In the genomic region with DNA sequence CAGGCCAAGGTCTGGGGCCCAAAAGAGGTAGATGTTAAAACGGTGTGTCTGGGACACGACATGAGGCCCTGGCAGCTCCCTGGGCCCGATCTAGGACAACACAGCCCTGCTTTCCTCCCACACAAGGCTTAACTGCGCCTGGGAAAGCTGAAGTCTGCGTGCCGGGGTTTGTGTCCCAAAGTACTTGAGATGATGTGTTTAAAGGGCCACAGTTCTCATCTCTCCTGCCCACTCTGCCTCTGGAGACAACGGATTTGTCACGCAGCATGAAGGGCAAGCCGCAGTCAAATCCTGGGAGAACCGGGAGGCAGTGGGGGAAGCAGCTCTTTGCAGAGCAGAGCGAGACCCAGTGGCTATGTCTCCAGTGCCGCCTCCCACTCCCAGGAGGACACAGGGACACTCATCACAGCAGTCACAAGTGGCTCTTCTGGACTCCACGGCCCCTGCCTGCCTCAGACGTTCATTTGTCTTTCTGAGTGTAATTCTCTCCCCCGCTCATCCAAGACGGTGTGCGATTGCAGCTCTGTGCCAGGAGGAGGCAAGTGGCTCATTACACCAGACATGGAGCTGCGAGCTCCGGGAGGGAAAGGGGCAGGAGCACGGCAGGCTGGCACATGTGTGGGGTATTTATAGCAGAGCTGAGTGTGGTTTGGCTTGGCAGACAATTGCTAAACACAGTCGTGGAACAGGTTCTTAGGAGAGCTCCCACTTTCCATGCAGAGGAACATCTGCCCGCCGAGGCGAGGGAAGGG, we compare ENCODE assay signal across 9 cellular contexts. TPM values are rescaled to one million over a fixed set of nuclear protein-coding genes. Genes with fewer than 3 reads are reported as not detected.
DNase-seq lines count a peak whose midpoint lies in the region; ATAC-seq and TF ChIP-seq lines count a peak whose summit lies in the region.
"Had no signal": no experiment of that assay in that cellular context is flagged by ENCODE, and none has a peak within 500 bp of the region (broad histone marks: within the 10 kb centered on the region; RNA-seq: fewer than 3 reads in every experiment).

No MANE protein-coding gene starts in this region.

- TF ChIP-seq POLR2A in esophagus muscularis mucosa (IDR thresholded peaks at IDR 0.05; ENCODE audit: low read depth) = no peak

- peaks cover 15% of the 10 kb centered on the region for H3K4me1 Mint-ChIP-seq in activated CD4-positive, alpha-beta memory T cell treated with anti-CD3 and anti-CD28 coated beads, Interleukin-2, amount 10 ng/mL, durations not matched to agents 7 days and 5 days

- intact Hi-C loops in esophagus muscularis mucosa (cut with DNase I) = no loop called here

- H3K4me3 Mint-ChIP-seq in activated CD4-positive, alpha-beta memory T cell treated with anti-CD3 and anti-CD28 coated beads, Interleukin-2, amount 10 ng/mL, durations not matched to agents 7 days and 5 days = no peak overlapping the region

- no peaks in the 10 kb centered on the region for H3K27me3 ChIP-seq in esophagus muscularis mucosa

- H3K27me3 Mint-ChIP-seq in activated CD4-positive, alpha-beta memory T cell treated with anti-CD3 and anti-CD28 coated beads, Interleukin-2, amount 10 ng/mL, durations not matched to agents 7 days and 5 days = peaks cover 13% of the 10 kb centered on the region

- ATAC-seq in GM18907 (IDR thresholded peaks at IDR 0.05; ENCODE audit: unreplicated experiment) = no peak

- H3K36me3 Mint-ChIP-seq in activated CD4-positive, alpha-beta memory T cell treated with anti-CD3 and anti-CD28 coated beads, Interleukin-2, amount 10 ng/mL, durations not matched to agents 7 days and 5 days (ENCODE audit: low read depth) = no peaks in the 10 kb centered on the region

- H3K36me3 ChIP-seq in esophagus muscularis mucosa = no peaks in the 10 kb centered on the region
- H3K36me3 ChIP-seq: SJSA1 had no signal

- peak overlapping the region; percentile 24 to 48 (median 36) for H3K4me3 ChIP-seq in esophagus muscularis mucosa
- H3K4me3 ChIP-seq: SJSA1 had no signal

- H3K9me3 Mint-ChIP-seq in activated CD4-positive, alpha-beta memory T cell treated with anti-CD3 and anti-CD28 coated beads, Interleukin-2, amount 10 ng/mL, durations not matched to agents 7 days and 5 days = no peaks in the 10 kb centered on the region

- TF ChIP-seq EP300 in esophagus muscularis mucosa (IDR thresholded peaks at IDR 0.05) = no peak

- H3K27ac Mint-ChIP-seq in activated CD4-positive, alpha-beta memory T cell treated with anti-CD3 and anti-CD28 coated beads, Interleukin-2, amount 10 ng/mL, durations not matched to agents 7 days and 5 days = no peak overlapping the region

- POLR2A ChIA-PET in activated CD4-positive, alpha-beta memory T cell treated with anti-CD3 and anti-CD28 coated beads, Interleukin-2, amount 10 ng/mL, durations not matched to agents 7 days and 5 days (lab: Charles Lee) = no interaction called here

- peaks cover 15 to 34% (median 29%) of the 10 kb centered on the region in 4 donors for H3K4me1 ChIP-seq in esophagus muscularis mucosa
- H3K4me1 ChIP-seq: SJSA1 had no signal

- no peaks in the 10 kb centered on the region for H3K9me3 ChIP-seq in esophagus muscularis mucosa
- H3K9me3 ChIP-seq: SJSA1 had no signal

- H3K27ac ChIP-seq in esophagus muscularis mucosa (replicated peaks in 1 of 4) = peak overlapping the region; percentile 75 to 83 (median 76)
- H3K27ac ChIP-seq: SJSA1 had no signal

- CTCF ChIA-PET in activated CD4-positive, alpha-beta memory T cell treated with anti-CD3 and anti-CD28 coated beads, Interleukin-2, amount 10 ng/mL, durations not matched to agents 7 days and 5 days (lab: Charles Lee) = no interaction called here

- peak; percentile 78 for DNase-seq in DMS 273 treated with DMSO at 0.1 percent for 48 hours (lab: John Stamatoyannopoulos, UW)
- DNase-seq in NCI-H446 treated with DMSO at 0.1 percent for 48 hours (lab: John Stamatoyannopoulos, UW) = peak; percentile 59
- DNase-seq in esophagus muscularis mucosa (ENCODE audit: extremely low spot score) = no peak
- DNase-seq in pons (ENCODE audit: low spot score) = peak; percentile 82
- no peak for DNase-seq in activated CD4-positive, alpha-beta memory T cell treated with anti-CD3 and anti-CD28 coated beads, Interleukin-2, amount 10 ng/mL, durations not matched to agents 7 days and 5 days
- no peak for DNase-seq in effector CD8-positive, alpha-beta T cell (lab: John Stamatoyannopoulos, UW)
- no peak for DNase-seq in germinal center (ENCODE audit: low spot score)

- peak in 2 of 3 experiments; percentile 16 to 50 for TF ChIP-seq CTCF in esophagus muscularis mucosa (IDR thresholded peaks at IDR 0.05)

- 38% methylated on average over 23 of the region's 24 CpGs for WGBS in esophagus muscularis mucosa

RNA-seq across cellular contexts. Expression of a gene that starts 57.7 kb away (rescaled TPM):
- total RNA-seq in esophagus muscularis mucosa = 10 to 100 TPM; 54.4 to 82.7 (median 75.4) TPM
- 10 to 100 TPM; 22.2 to 22.5 TPM for total RNA-seq in activated CD4-positive, alpha-beta memory T cell treated with anti-CD3 and anti-CD28 coated beads, Interleukin-2, amount 10 ng/mL, durations not matched to agents 7 days and 5 days

RNA-seq across cellular contexts. Expression of a gene that starts 58.8 kb away (rescaled TPM):
- total RNA-seq in esophagus muscularis mucosa = 1 to 10 TPM in 1 of 4 donors, under 1 TPM in 1, not detected in 2; 0.83 to 3.5 TPM
- under 1 TPM; 0.48 to 0.65 TPM for total RNA-seq in activated CD4-positive, alpha-beta memory T cell treated with anti-CD3 and anti-CD28 coated beads, Interleukin-2, amount 10 ng/mL, durations not matched to agents 7 days and 5 days
- total RNA-seq: SJSA1 had no signal

Comparison
In these comparisons a context has a peak if more than half of its experiments do, and no peak if none do; other contexts are left out.
1. DNase-seq: peak in DMS 273 treated with DMSO at 0.1 percent for 48 hours (single experiment), NCI-H446 treated with DMSO at 0.1 percent for 48 hours (single experiment) and pons (single experiment); none in esophagus muscularis mucosa (single experiment), activated CD4-positive, alpha-beta memory T cell treated with anti-CD3 and anti-CD28 coated beads, Interleukin-2, amount 10 ng/mL, durations not matched to agents 7 days and 5 days (single experiment), effector CD8-positive, alpha-beta T cell (single experiment) and germinal center (single experiment).